Comparison of ENCODE assay signal across 38 cellular contexts in genomic region chr1:231616667-231617066, GRCh38.
"Had no signal": no experiment of that assay in that cellular context is flagged by ENCODE, and none has a peak within 500 bp of the region (broad histone marks: within the 10 kb centered on the region; RNA-seq: fewer than 3 reads in every experiment).

No MANE protein-coding gene starts in this region.

- H3K27me3 Mint-ChIP-seq: activated CD4-positive, alpha-beta T cell treated with anti-CD3 and anti-CD28 coated beads for 36 hours; activated naive CD8-positive, alpha-beta T cell treated with anti-CD3 and anti-CD28 coated beads, Interleukin-2, amount 50 U/mL, for 24 hours had no signal

- H2AFZ ChIP-seq: hepatocyte had no signal

- H3K9me3 ChIP-seq: esophagus squamous epithelium, gastrocnemius medialis, left ventricle myocardium inferior, mucosa of descending colon, pancreas, prostate gland, upper lobe of left lung, vagina had no signal

- H3K4me3 Mint-ChIP-seq: activated CD4-positive, alpha-beta T cell treated with anti-CD3 and anti-CD28 coated beads for 36 hours; activated naive CD8-positive, alpha-beta T cell treated with anti-CD3 and anti-CD28 coated beads, Interleukin-2, amount 50 U/mL, for 24 hours; central memory CD8-positive, alpha-beta T cell; stimulated activated memory B cell treated with anti-CD40 and anti-IgM and Interleukin-4, amounts not matched to agents 10 μg/mL and 1 μg/mL and 100 μg/mL, for 72 hours; stimulated activated naive CD8-positive, alpha-beta T cell treated with anti-CD3 and anti-CD28 coated beads, Interleukin-15, amount 100 ng/mL, for 72 hours; T-helper 2 cell treated with Interferon-gamma antibody and Interleukin-4, amounts not matched to agents 5 μg/mL and 100 μg/mL, for 36 hours had no signal

- H3K27ac ChIP-seq: epithelial cell of prostate, esophagus squamous epithelium, gastrocnemius medialis, hepatocyte, left ventricle myocardium inferior, pancreas, prostate gland, upper lobe of left lung, vagina had no signal

- H3K27ac Mint-ChIP-seq: activated CD4-positive, alpha-beta T cell treated with anti-CD3 and anti-CD28 coated beads for 36 hours; activated naive CD8-positive, alpha-beta T cell treated with anti-CD3 and anti-CD28 coated beads, Interleukin-2, amount 50 U/mL, for 24 hours; stimulated activated memory B cell treated with anti-CD40 and anti-IgM and Interleukin-4, amounts not matched to agents 10 μg/mL and 1 μg/mL and 100 μg/mL, for 72 hours; stimulated activated naive CD8-positive, alpha-beta T cell treated with anti-CD3 and anti-CD28 coated beads, Interleukin-15, amount 100 ng/mL, for 72 hours; T-helper 2 cell treated with Interferon-gamma antibody and Interleukin-4, amounts not matched to agents 5 μg/mL and 100 μg/mL, for 36 hours had no signal

- H3K4me2 ChIP-seq: hepatocyte had no signal

- DNase-seq: activated CD4-positive, alpha-beta T cell treated with anti-CD3 and anti-CD28 coated beads for 36 hours; activated CD4-positive, CD25-positive, alpha-beta regulatory T cell; activated CD8-positive, alpha-beta memory T cell treated with anti-CD3 and anti-CD28 coated beads for 24 hours; activated effector memory CD4-positive, alpha-beta T cell treated with Interleukin-2 at 50 U/mL for 16 hours; activated naive CD4-positive, alpha-beta T cell treated with Interleukin-2 at 50 U/mL for 16 hours; activated naive CD8-positive, alpha-beta T cell treated with anti-CD3 and anti-CD28 coated beads, Interleukin-2, amount 50 U/mL, for 24 hours; amygdala; dermis blood vessel endothelial cell; effector CD4-positive, alpha-beta T cell; esophagus squamous epithelium; gastrocnemius medialis; glutamatergic neuron; islet precursor cell; left ventricle myocardium inferior; mesendoderm; mucosa of descending colon; naive B cell; pancreas; retina; small intestine; stimulated activated CD4-positive, alpha-beta T cell treated with anti-CD3 and anti-CD28 coated beads, Interleukin-1b, Interleukin-23, amount 100 ng/mL, for 48 hours; stimulated activated CD4-positive, alpha-beta T cell treated with anti-CD3 and anti-CD28 coated beads, Interleukin-4, amount 100 ng/mL, for 4 hours; stimulated activated CD8-positive, alpha-beta memory T cell treated with anti-CD3 and anti-CD28 coated beads, Interleukin-4, amount 100 ng/mL, for 48 hours; stimulated activated naive CD8-positive, alpha-beta T cell treated with anti-CD3 and anti-CD28 coated beads, Interleukin-15, amount 100 ng/mL, for 72 hours; substantia nigra; T-helper 1 cell; upper lobe of left lung had no signal

- H3K79me2 ChIP-seq: hepatocyte had no signal

- H3K4me1 ChIP-seq: pancreas, prostate gland, vagina had no signal

- H3K36me3 Mint-ChIP-seq: naive B cell; stimulated activated memory B cell treated with anti-CD40 and anti-IgM and Interleukin-4, amounts not matched to agents 10 μg/mL and 1 μg/mL and 100 μg/mL, for 72 hours had no signal

- H3K4me3 ChIP-seq: esophagus squamous epithelium, gastrocnemius medialis, hepatocyte, left ventricle myocardium inferior, lung, mucosa of descending colon, pancreas, prostate gland, upper lobe of left lung, vagina had no signal

- H3K9me3 Mint-ChIP-seq: central memory CD8-positive, alpha-beta T cell; stimulated activated memory B cell treated with anti-CD40 and anti-IgM and Interleukin-4, amounts not matched to agents 10 μg/mL and 1 μg/mL and 100 μg/mL, for 72 hours had no signal

- FAIRE-seq: bronchial epithelial cell, endometrium, pancreas, small intestine had no signal

- H3K27me3 ChIP-seq: gastrocnemius medialis, hepatocyte, pancreas, upper lobe of left lung, vagina had no signal

- ATAC-seq: activated CD4-positive, alpha-beta T cell treated with anti-CD3 and anti-CD28 coated beads for 36 hours; activated naive CD8-positive, alpha-beta T cell treated with anti-CD3 and anti-CD28 coated beads, Interleukin-2, amount 50 U/mL, for 24 hours; gastrocnemius medialis; mucosa of descending colon; pancreas; sciatic nerve; stimulated activated memory B cell treated with anti-CD40 and anti-IgM and Interleukin-4, amounts not matched to agents 10 μg/mL and 1 μg/mL and 100 μg/mL, for 72 hours; stimulated activated naive CD8-positive, alpha-beta T cell treated with anti-CD3 and anti-CD28 coated beads, Interleukin-15, amount 100 ng/mL, for 72 hours had no signal

- H3K36me3 ChIP-seq: esophagus squamous epithelium, gastrocnemius medialis, left ventricle myocardium inferior, pancreas, prostate gland, upper lobe of left lung, vagina had no signal
